ENCODE assay signal across 9 cellular contexts in genomic region chr4:15755321-15755750, GRCh38. TPM values are rescaled to one million over a fixed set of nuclear protein-coding genes. Genes with fewer than 3 reads are reported as not detected.
DNase-seq lines count a peak whose midpoint lies in the region; ATAC-seq and TF ChIP-seq lines count a peak whose summit lies in the region.
"Had no signal": no experiment of that assay in that cellular context is flagged by ENCODE, and none has a peak within 500 bp of the region (broad histone marks: within the 10 kb centered on the region; RNA-seq: fewer than 3 reads in every experiment).

No MANE protein-coding gene starts in this region.

- DNase-seq in PC-3 (peak; percentile 73), NCI-H1694 treated with DMSO at 0.1 percent for 48 hours (lab: John Stamatoyannopoulos, UW) (no peak), DMS 273 treated with DMSO at 0.1 percent for 48 hours (lab: John Stamatoyannopoulos, UW) (no peak), hepatocyte (ENCODE audit: low spot score) (no peak)
- DNase-seq in activated naive CD8-positive, alpha-beta T cell treated with anti-CD3 and anti-CD28 coated beads for 36 hours = peak; percentile 72
- peak; percentile 40 to 69 (median 60) for DNase-seq in stimulated activated CD4-positive, alpha-beta T cell treated with anti-CD3 and anti-CD28 coated beads, Interleukin-12 subunit alpha, Interleukin-12 subunit beta, amount 100 ng/mL, for 48 hours (ENCODE audit: low read depth in 2 of 3, low spot score in 1 of 3)

- peaks cover 6% of the 10 kb centered on the region for H3K36me3 Mint-ChIP-seq in activated naive CD8-positive, alpha-beta T cell treated with anti-CD3 and anti-CD28 coated beads for 36 hours

- no peak overlapping the region for H2AFZ ChIP-seq in PC-3 (ENCODE audit: low read length)
- no peak overlapping the region for H2AFZ ChIP-seq in hepatocyte

- H3K4me3 ChIP-seq in PC-3 (ENCODE audit: low read length) (no peak overlapping the region), hepatocyte (no peak overlapping the region)
- H3K4me3 ChIP-seq: K562 had no signal

- H3K27me3 ChIP-seq in PC-3 (ENCODE audit: low read length) (no peaks in the 10 kb centered on the region), hepatocyte (no peaks in the 10 kb centered on the region)

- no peaks in the 10 kb centered on the region for H3K36me3 ChIP-seq in PC-3 (ENCODE audit: low read depth, low read length)
- no peaks in the 10 kb centered on the region for H3K36me3 ChIP-seq in hepatocyte (replicated peaks; ENCODE audit: insufficient read depth, low read depth)

- BruUV-seq in PC-3 (replicated peaks; lab: Mats Ljungman, UMichigan) = no TSS peak

- H3K27ac ChIP-seq in PC-3 (ENCODE audit: low read length) (peak overlapping the region; percentile 39), hepatocyte (no peak overlapping the region)

- H3K79me2 ChIP-seq in PC-3 (ENCODE audit: low read length) = no peaks in the 10 kb centered on the region
- no peaks in the 10 kb centered on the region for H3K79me2 ChIP-seq in hepatocyte

- H3K27ac Mint-ChIP-seq in activated naive CD8-positive, alpha-beta T cell treated with anti-CD3 and anti-CD28 coated beads for 36 hours = peak overlapping the region; percentile 92

- H3K4me1 Mint-ChIP-seq in activated naive CD8-positive, alpha-beta T cell treated with anti-CD3 and anti-CD28 coated beads for 36 hours = peaks cover 38% of the 10 kb centered on the region

- 79% methylated on average over 4 of the region's 4 CpGs for WGBS in hepatocyte (ENCODE audit: low lambda C conversion rate, missing lambda C conversion rate)

- no peak overlapping the region for H3K9ac ChIP-seq in PC-3 (ENCODE audit: low read length)

- H3K9me3 Mint-ChIP-seq in activated naive CD8-positive, alpha-beta T cell treated with anti-CD3 and anti-CD28 coated beads for 36 hours = peaks cover 9% of the 10 kb centered on the region

- no peaks in the 10 kb centered on the region for H4K20me1 ChIP-seq in PC-3 (ENCODE audit: low read length)
- H4K20me1 ChIP-seq in hepatocyte (ENCODE audit: insufficient read depth, poor library complexity, severe bottlenecking) = no peaks in the 10 kb centered on the region

- POLR2A ChIA-PET in PC-3 (lab: Charles Lee; ENCODE audit: unreplicated experiment) = no interaction called here

- no peaks in the 10 kb centered on the region for H3K27me3 Mint-ChIP-seq in activated naive CD8-positive, alpha-beta T cell treated with anti-CD3 and anti-CD28 coated beads for 36 hours

- peak overlapping the region; percentile 48; the same call in 1 of the 2 replicates for H3K4me2 ChIP-seq in PC-3 (ENCODE audit: low read length)
- H3K4me2 ChIP-seq in hepatocyte = no peak overlapping the region

- H3K4me3 Mint-ChIP-seq in activated naive CD8-positive, alpha-beta T cell treated with anti-CD3 and anti-CD28 coated beads for 36 hours = peak overlapping the region; percentile 69

- CTCF ChIA-PET in PC-3 (lab: Charles Lee) = no interaction called here

- H3F3A ChIP-seq in PC-3 (ENCODE audit: low read length, unreplicated experiment) = no peaks in the 10 kb centered on the region

- H3K9me3 ChIP-seq in PC-3 (ENCODE audit: low read length) = no peaks in the 10 kb centered on the region
- H3K9me3 ChIP-seq in hepatocyte (ENCODE audit: low read depth) = no peaks in the 10 kb centered on the region

- ATAC-seq in GM21390 (IDR thresholded peaks at IDR 0.05; ENCODE audit: unreplicated experiment) (peak; percentile 22), PC-3 (peak; percentile 43), GM18517 (IDR thresholded peaks at IDR 0.05; ENCODE audit: unreplicated experiment) (no peak)
- ATAC-seq: K562 had no signal

- intact Hi-C loops in PC-3 (cut with micrococcal nuclease) = no loop called here

- TF ChIP-seq CTCF in PC-3 (conservative IDR thresholded peaks at IDR 0.05; ENCODE audit: low read depth, low read length) (no peak), hepatocyte (IDR thresholded peaks at IDR 0.05; ENCODE audit: poor library complexity) (no peak)

- H3K9me2 ChIP-seq in PC-3 (replicated peaks; ENCODE audit: low read length) (no peaks in the 10 kb centered on the region), hepatocyte (replicated peaks; ENCODE audit: insufficient read depth) (no peaks in the 10 kb centered on the region)

- H3K4me1 ChIP-seq in PC-3 (ENCODE audit: insufficient read depth, low read length) = peaks cover 23% of the 10 kb centered on the region
- H3K4me1 ChIP-seq in hepatocyte (ENCODE audit: insufficient read depth) = no peaks in the 10 kb centered on the region

RNA-seq across cellular contexts. Expression of gene CD38, which starts 22.8 kb away (rescaled TPM):
- total RNA-seq in PC-3 (2014; rRNA removed) (not detected in 2 replicates), hepatocyte (0.13 and 0.84 TPM in 2 replicates)
- total RNA-seq in activated naive CD8-positive, alpha-beta T cell treated with anti-CD3 and anti-CD28 coated beads for 36 hours = 10 to 100 TPM; 40.3 to 42.1 TPM
- 1.1 TPM in 1 of 2 replicates, not detected in the other for polyA plus RNA-seq in hepatocyte

RNA-seq across cellular contexts. Expression of gene BST1, which starts 52.5 kb away (rescaled TPM):
- 0.69 and 0.86 TPM in 2 replicates for total RNA-seq in PC-3 (2014; rRNA removed)
- total RNA-seq in activated naive CD8-positive, alpha-beta T cell treated with anti-CD3 and anti-CD28 coated beads for 36 hours = under 1 TPM; 0.38 to 0.54 TPM
- total RNA-seq in hepatocyte = 3.5 and 4.1 TPM in 2 replicates
- polyA plus RNA-seq in hepatocyte = 2.4 and 3.7 TPM in 2 replicates
- total RNA-seq: K562 had no signal

Comparison
In these comparisons a context has a peak if more than half of its experiments do, and no peak if none do; other contexts are left out.
1. DNase-seq: peak in PC-3 (single experiment), activated naive CD8-positive, alpha-beta T cell treated with anti-CD3 and anti-CD28 coated beads for 36 hours (single experiment) and stimulated activated CD4-positive, alpha-beta T cell treated with anti-CD3 and anti-CD28 coated beads, Interleukin-12 subunit alpha, Interleukin-12 subunit beta, amount 100 ng/mL, for 48 hours (3 of 3); none in NCI-H1694 treated with DMSO at 0.1 percent for 48 hours (single experiment), DMS 273 treated with DMSO at 0.1 percent for 48 hours (single experiment) and hepatocyte (single experiment).
2. RNA of gene CD38, which starts 22.8 kb away (total RNA-seq): 40.3 to 42.1 TPM in activated naive CD8-positive, alpha-beta T cell treated with anti-CD3 and anti-CD28 coated beads for 36 hours; 0.13 to 0.84 TPM in hepatocyte and not detected in PC-3; every median in the first group is over 10 times any median in the second.